In genomic region chr10:11444531-11445228, GRCh38 we compare ENCODE assay signal across 25 cellular contexts.
"Had no signal": no experiment of that assay in that cellular context is flagged by ENCODE, and none has a peak within 500 bp of the region (broad histone marks: within the 10 kb centered on the region; RNA-seq: fewer than 3 reads in every experiment).

No MANE protein-coding gene starts in this region.

- H3K27ac ChIP-seq: colonic mucosa, dorsolateral prefrontal cortex, epithelial cell of prostate, gastroesophageal sphincter, VCaP had no signal

- ATAC-seq: activated CD8-positive, alpha-beta T cell treated with anti-CD3 and anti-CD28 coated beads, Interleukin-2, amount 10 ng/mL, durations not matched to agents 7 days and 5 days; gastroesophageal sphincter; left colon; sciatic nerve; stimulated activated naive B cell treated with anti-CD40 and anti-IgM and Interleukin-4, amounts not matched to agents 10 μg/mL and 1 μg/mL and 100 μg/mL, for 72 hours; T-cell had no signal

- H3K9me3 ChIP-seq: colonic mucosa, gastroesophageal sphincter had no signal

- H3K27ac Mint-ChIP-seq: activated CD8-positive, alpha-beta T cell treated with anti-CD3 and anti-CD28 coated beads, Interleukin-2, amount 10 ng/mL, durations not matched to agents 7 days and 5 days; activated naive CD8-positive, alpha-beta T cell treated with anti-CD3 and anti-CD28 coated beads for 36 hours; nephron; stimulated activated naive B cell treated with anti-CD40 and anti-IgM and Interleukin-4, amounts not matched to agents 10 μg/mL and 1 μg/mL and 100 μg/mL, for 72 hours; T-cell; T-helper 2 cell treated with Interferon-gamma antibody and Interleukin-4, amounts not matched to agents 5 μg/mL and 100 μg/mL, for 36 hours had no signal

- H3K36me3 Mint-ChIP-seq: activated naive CD8-positive, alpha-beta T cell treated with anti-CD3 and anti-CD28 coated beads for 36 hours; T-cell had no signal

- H3K36me3 ChIP-seq: colonic mucosa, gastroesophageal sphincter had no signal

- H3K27me3 ChIP-seq: colonic mucosa had no signal

- H3K4me3 ChIP-seq: colonic mucosa, dorsolateral prefrontal cortex, gastroesophageal sphincter had no signal

- H3K9me3 Mint-ChIP-seq: activated naive CD8-positive, alpha-beta T cell treated with anti-CD3 and anti-CD28 coated beads for 36 hours; central memory CD8-positive, alpha-beta T cell; nephron; T-cell; T-helper 2 cell treated with Interferon-gamma antibody and Interleukin-4, amounts not matched to agents 5 μg/mL and 100 μg/mL, for 36 hours had no signal

- H3K4me3 Mint-ChIP-seq: activated CD8-positive, alpha-beta T cell treated with anti-CD3 and anti-CD28 coated beads, Interleukin-2, amount 10 ng/mL, durations not matched to agents 7 days and 5 days; activated naive CD8-positive, alpha-beta T cell treated with anti-CD3 and anti-CD28 coated beads for 36 hours; central memory CD8-positive, alpha-beta T cell; nephron; stimulated activated naive B cell treated with anti-CD40 and anti-IgM and Interleukin-4, amounts not matched to agents 10 μg/mL and 1 μg/mL and 100 μg/mL, for 72 hours; T-cell; T-helper 2 cell treated with Interferon-gamma antibody and Interleukin-4, amounts not matched to agents 5 μg/mL and 100 μg/mL, for 36 hours had no signal

- H3K4me1 ChIP-seq: colonic mucosa, gastroesophageal sphincter had no signal

- H3K27me3 Mint-ChIP-seq: activated naive CD8-positive, alpha-beta T cell treated with anti-CD3 and anti-CD28 coated beads for 36 hours had no signal

- DNase-seq: activated CD4-positive, alpha-beta T cell treated with anti-CD3 and anti-CD28 coated beads for 1 hour; activated CD4-positive, alpha-beta T cell treated with anti-CD3 and anti-CD28 coated beads, Interleukin-2, amount 50 U/mL, for 1 hour; activated CD8-positive, alpha-beta T cell treated with anti-CD3 and anti-CD28 coated beads, Interleukin-2, amount 10 ng/mL, durations not matched to agents 7 days and 5 days; activated naive CD4-positive, alpha-beta T cell treated with Interleukin-2 at 50 U/mL for 16 hours; activated naive CD8-positive, alpha-beta T cell treated with anti-CD3 and anti-CD28 coated beads for 36 hours; colonic mucosa; dorsolateral prefrontal cortex; hypothalamus; left colon; mesenchymal stem cell; nucleus accumbens; posterior cingulate gyrus; small intestine; stimulated activated CD4-positive, alpha-beta T cell treated with anti-CD3 and anti-CD28 coated beads, Interleukin-15, amount 100 ng/mL, for 24 hours; stimulated activated CD8-positive, alpha-beta memory T cell treated with anti-CD3 and anti-CD28 coated beads, Interleukin-4, amount 100 ng/mL, for 48 hours; stimulated activated naive B cell treated with anti-CD40 and anti-IgM and Interleukin-4, amounts not matched to agents 10 μg/mL and 1 μg/mL and 100 μg/mL, for 72 hours; T-cell; trophoblast cell had no signal
